ENCODE assay signal across 24 cellular contexts in the genomic region with DNA sequence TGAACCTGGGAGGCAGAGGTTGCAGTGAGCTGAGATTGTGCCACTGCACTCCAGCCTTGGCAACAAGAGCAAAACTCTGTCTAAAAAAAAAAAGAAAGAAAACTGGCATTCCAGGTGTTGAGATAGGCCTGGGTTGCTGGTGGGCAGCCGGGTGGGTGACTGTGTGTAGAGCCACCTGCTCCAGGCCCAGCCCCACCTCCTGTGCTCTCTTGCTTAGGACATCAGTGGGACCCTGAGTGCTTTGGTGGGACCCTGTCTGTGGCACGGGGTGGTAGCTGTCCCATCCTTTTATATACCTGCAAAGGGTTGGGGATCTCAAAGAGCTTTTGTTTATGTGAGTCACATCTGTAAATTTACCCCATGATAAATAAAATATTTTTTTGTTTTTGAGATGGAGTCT. TPM values are rescaled to one million over a fixed set of nuclear protein-coding genes. Genes with fewer than 3 reads are reported as not detected.
"Had no signal": no experiment of that assay in that cellular context is flagged by ENCODE, and none has a peak within 500 bp of the region (broad histone marks: within the 10 kb centered on the region; RNA-seq: fewer than 3 reads in every experiment).

No MANE protein-coding gene starts in this region.

- H3K36me3 ChIP-seq: brain microvascular endothelial cell had no signal

- H3K9me3 Mint-ChIP-seq: activated CD4-positive, alpha-beta memory T cell treated with anti-CD3 and anti-CD28 coated beads for 36 hours; activated CD4-positive, alpha-beta T cell treated with anti-CD3 and anti-CD28 coated beads, Interleukin-2, amount 10 ng/mL, durations not matched to agents 7 days and 5 days; activated naive CD4-positive, alpha-beta T cell treated with anti-CD3 and anti-CD28 coated beads, Interleukin-2, amount 10 ng/mL, durations not matched to agents 7 days and 5 days; activated naive CD8-positive, alpha-beta T cell treated with anti-CD3 and anti-CD28 coated beads for 36 hours; activated T-cell treated with anti-CD3 and anti-CD28 coated beads, Interleukin-2, amount 50 U/mL, for 4 hours; T-helper 1 cell treated with Interleukin-12 subunit alpha and Interleukin-12 subunit beta and Interleukin-4 antibody, amounts not matched to agents 30 μg/mL and 1 μg/mL, for 36 hours; WTC11 had no signal

- H3K9me3 ChIP-seq: Peyer's patch had no signal

- H3K27ac ChIP-seq: brain microvascular endothelial cell, cardiac muscle cell, Peyer's patch, RWPE1 had no signal

- H3K4me1 Mint-ChIP-seq: WTC11 had no signal

- DNase-seq: activated CD4-positive, alpha-beta memory T cell treated with anti-CD3 and anti-CD28 coated beads for 36 hours; activated CD4-positive, alpha-beta T cell treated with anti-CD3 and anti-CD28 coated beads, Interleukin-2, amount 10 ng/mL, durations not matched to agents 7 days and 5 days; activated CD4-positive, CD25-positive, alpha-beta regulatory T cell treated with anti-CD3 and anti-CD28 coated beads, Interleukin-2, amount 50 U/mL, for 72 hours; activated CD8-positive, alpha-beta memory T cell treated with anti-CD3 and anti-CD28 coated beads for 24 hours; activated gamma-delta T cell treated with Interleukin-2 at 50 U/mL for 16 hours; activated naive CD4-positive, alpha-beta T cell treated with anti-CD3 and anti-CD28 coated beads, Interleukin-2, amount 10 ng/mL, durations not matched to agents 7 days and 5 days; activated naive CD8-positive, alpha-beta T cell treated with anti-CD3 and anti-CD28 coated beads for 36 hours; activated T-cell treated with anti-CD3 and anti-CD28 coated beads, Interleukin-2, amount 50 U/mL, for 4 hours; brain microvascular endothelial cell; Karpas-422; MM.1S; NCI-H1105; NCI-H1436 treated with DMSO at 0.1 percent for 48 hours; NCI-H187; NCI-H2081; NCI-H446; SHP77 treated with DMSO at 0.1 percent for 48 hours had no signal

- H3K27me3 Mint-ChIP-seq: activated CD4-positive, alpha-beta memory T cell treated with anti-CD3 and anti-CD28 coated beads for 36 hours; activated CD4-positive, alpha-beta T cell treated with anti-CD3 and anti-CD28 coated beads, Interleukin-2, amount 10 ng/mL, durations not matched to agents 7 days and 5 days; activated naive CD8-positive, alpha-beta T cell treated with anti-CD3 and anti-CD28 coated beads for 36 hours had no signal

- H3K4me3 Mint-ChIP-seq: activated CD4-positive, alpha-beta memory T cell treated with anti-CD3 and anti-CD28 coated beads for 36 hours; activated CD4-positive, alpha-beta T cell treated with anti-CD3 and anti-CD28 coated beads, Interleukin-2, amount 10 ng/mL, durations not matched to agents 7 days and 5 days; activated naive CD4-positive, alpha-beta T cell treated with anti-CD3 and anti-CD28 coated beads, Interleukin-2, amount 10 ng/mL, durations not matched to agents 7 days and 5 days; activated naive CD8-positive, alpha-beta T cell treated with anti-CD3 and anti-CD28 coated beads for 36 hours; activated T-cell treated with anti-CD3 and anti-CD28 coated beads, Interleukin-2, amount 50 U/mL, for 4 hours; T-helper 1 cell treated with Interleukin-12 subunit alpha and Interleukin-12 subunit beta and Interleukin-4 antibody, amounts not matched to agents 30 μg/mL and 1 μg/mL, for 36 hours; WTC11 had no signal

- H3K27ac Mint-ChIP-seq: activated CD4-positive, alpha-beta memory T cell treated with anti-CD3 and anti-CD28 coated beads for 36 hours; activated CD4-positive, alpha-beta T cell treated with anti-CD3 and anti-CD28 coated beads, Interleukin-2, amount 10 ng/mL, durations not matched to agents 7 days and 5 days; activated naive CD4-positive, alpha-beta T cell treated with anti-CD3 and anti-CD28 coated beads, Interleukin-2, amount 10 ng/mL, durations not matched to agents 7 days and 5 days; activated naive CD8-positive, alpha-beta T cell treated with anti-CD3 and anti-CD28 coated beads for 36 hours; T-helper 1 cell treated with Interleukin-12 subunit alpha and Interleukin-12 subunit beta and Interleukin-4 antibody, amounts not matched to agents 30 μg/mL and 1 μg/mL, for 36 hours; WTC11 had no signal

- ATAC-seq: activated T-cell treated with anti-CD3 and anti-CD28 coated beads, Interleukin-2, amount 50 U/mL, for 4 hours; K562; WTC11 had no signal

- FAIRE-seq: K562 had no signal

- H3K36me3 Mint-ChIP-seq: activated naive CD8-positive, alpha-beta T cell treated with anti-CD3 and anti-CD28 coated beads for 36 hours; WTC11 had no signal

- H3K4me3 ChIP-seq: cardiac muscle cell, K562, Peyer's patch had no signal

- H3K27me3 ChIP-seq: brain microvascular endothelial cell, cardiac muscle cell, Peyer's patch had no signal

RNA-seq across cellular contexts. Expression of a gene that starts 38.0 kb away (rescaled TPM):
- total RNA-seq: activated CD4-positive, alpha-beta memory T cell treated with anti-CD3 and anti-CD28 coated beads for 36 hours; activated CD4-positive, alpha-beta T cell treated with anti-CD3 and anti-CD28 coated beads, Interleukin-2, amount 10 ng/mL, durations not matched to agents 7 days and 5 days; activated naive CD8-positive, alpha-beta T cell treated with anti-CD3 and anti-CD28 coated beads for 36 hours; activated T-cell treated with anti-CD3 and anti-CD28 coated beads, Interleukin-2, amount 50 U/mL, for 4 hours; K562; SK-MEL-5 had no signal
